25 cellular contexts compared by ENCODE assay signal in genomic region chrX:14817559-14817958, GRCh38.
"Had no signal": no experiment of that assay in that cellular context is flagged by ENCODE, and none has a peak within 500 bp of the region (broad histone marks: within the 10 kb centered on the region; RNA-seq: fewer than 3 reads in every experiment).

No MANE protein-coding gene starts in this region.

- H3K27ac ChIP-seq: brain microvascular endothelial cell, coronary artery, dorsolateral prefrontal cortex had no signal

- ATAC-seq: activated CD4-positive, alpha-beta T cell treated with anti-CD3 and anti-CD28 coated beads for 36 hours; activated T-helper 17 cell treated with anti-CD3 and anti-CD28 coated beads, Interleukin-2, amount 50 U/mL, for 72 hours; esophagus mucosa had no signal

- DNase-seq: activated CD4-positive, alpha-beta memory T cell treated with anti-CD3 and anti-CD28 coated beads, Interleukin-2, amount 10 ng/mL, durations not matched to agents 7 days and 5 days; activated CD4-positive, alpha-beta T cell treated with anti-CD3 and anti-CD28 coated beads for 36 hours; activated CD4-positive, alpha-beta T cell treated with anti-CD3 and anti-CD28 coated beads, Interleukin-2, amount 10 ng/mL, durations not matched to agents 7 days and 5 days; activated CD4-positive, alpha-beta T cell treated with anti-CD3 and anti-CD28 coated beads, Interleukin-2, amount 50 U/mL, for 4 hours; activated CD4-positive, CD25-positive, alpha-beta regulatory T cell; activated CD4-positive, CD25-positive, alpha-beta regulatory T cell treated with anti-CD3 and anti-CD28 coated beads, Interleukin-2, amount 50 U/mL, for 72 hours; activated CD8-positive, alpha-beta memory T cell treated with anti-CD3 and anti-CD28 coated beads, Interleukin-2, amount 50 U/mL, for 48 hours; activated effector memory CD4-positive, alpha-beta T cell treated with Interleukin-2 at 50 U/mL for 16 hours; activated gamma-delta T cell treated with Interleukin-2 at 50 U/mL for 16 hours; activated naive CD4-positive, alpha-beta T cell treated with anti-CD3 and anti-CD28 coated beads, Interleukin-2, amount 50 U/mL, for 16 hours; activated naive CD4-positive, alpha-beta T cell treated with Interleukin-2 at 50 U/mL for 16 hours; activated T-cell treated with anti-CD3 and anti-CD28 coated beads for 4 hours; activated T-cell treated with anti-CD3 and anti-CD28 coated beads, Interleukin-2, amount 50 U/mL, for 24 hours; amniotic stem cell; anterior cingulate cortex; brain microvascular endothelial cell; dorsolateral prefrontal cortex; effector memory CD4-positive, alpha-beta T cell; endodermal cell; foreskin fibroblast; head of caudate nucleus; T-helper 2 cell had no signal

- H3K4me3 ChIP-seq: coronary artery, dorsolateral prefrontal cortex had no signal

- H3K36me3 ChIP-seq: brain microvascular endothelial cell had no signal

- H3K27me3 ChIP-seq: brain microvascular endothelial cell had no signal
